In genomic region chr19:30312582-30313352, GRCh38 we compare ENCODE assay signal across 1 cellular context.
TF ChIP-seq lines count a peak whose summit lies in the region.

No MANE protein-coding gene starts in this region.

TF ChIP-seq in H1, 55 proteins besides CTCF, POLR2A, EP300 and RAD21 (continued from another document):
- TF ChIP-seq SIN3A (conservative IDR thresholded peaks at IDR 0.05 in 1 of 2, IDR thresholded peaks at IDR 0.05 in 1 of 2; ENCODE audit: low read depth in 1 of 2, low read length in 2 of 2) (no peak), RFX5 (IDR thresholded peaks at IDR 0.05; ENCODE audit: borderline replicate concordance, low read depth, low read length) (no peak)
